In genomic region chr17:49582055-49582703, GRCh38 we compare ENCODE assay signal across 1 cellular context.
TF ChIP-seq lines count a peak whose summit lies in the region.

No MANE protein-coding gene starts in this region.

TF ChIP-seq in H1, 55 proteins besides CTCF, POLR2A, EP300 and RAD21:
- TF ChIP-seq SP4 (IDR thresholded peaks at IDR 0.05; ENCODE audit: low read length) (no peak), GTF2F1 (IDR thresholded peaks at IDR 0.05; ENCODE audit: borderline replicate concordance, low read depth, low read length) (no peak), RNF2 (IDR thresholded peaks at IDR 0.05; ENCODE audit: borderline replicate concordance, low read depth, low read length, missing control alignments, poor library complexity, severe bottlenecking) (no peak), TEAD4 (IDR thresholded peaks at IDR 0.05; ENCODE audit: low read depth, low read length) (no peak), HDAC6 (IDR thresholded peaks at IDR 0.05; ENCODE audit: low read depth, low read length) (no peak)
